ENCODE assay signal across 8 cellular contexts in the genomic region with DNA sequence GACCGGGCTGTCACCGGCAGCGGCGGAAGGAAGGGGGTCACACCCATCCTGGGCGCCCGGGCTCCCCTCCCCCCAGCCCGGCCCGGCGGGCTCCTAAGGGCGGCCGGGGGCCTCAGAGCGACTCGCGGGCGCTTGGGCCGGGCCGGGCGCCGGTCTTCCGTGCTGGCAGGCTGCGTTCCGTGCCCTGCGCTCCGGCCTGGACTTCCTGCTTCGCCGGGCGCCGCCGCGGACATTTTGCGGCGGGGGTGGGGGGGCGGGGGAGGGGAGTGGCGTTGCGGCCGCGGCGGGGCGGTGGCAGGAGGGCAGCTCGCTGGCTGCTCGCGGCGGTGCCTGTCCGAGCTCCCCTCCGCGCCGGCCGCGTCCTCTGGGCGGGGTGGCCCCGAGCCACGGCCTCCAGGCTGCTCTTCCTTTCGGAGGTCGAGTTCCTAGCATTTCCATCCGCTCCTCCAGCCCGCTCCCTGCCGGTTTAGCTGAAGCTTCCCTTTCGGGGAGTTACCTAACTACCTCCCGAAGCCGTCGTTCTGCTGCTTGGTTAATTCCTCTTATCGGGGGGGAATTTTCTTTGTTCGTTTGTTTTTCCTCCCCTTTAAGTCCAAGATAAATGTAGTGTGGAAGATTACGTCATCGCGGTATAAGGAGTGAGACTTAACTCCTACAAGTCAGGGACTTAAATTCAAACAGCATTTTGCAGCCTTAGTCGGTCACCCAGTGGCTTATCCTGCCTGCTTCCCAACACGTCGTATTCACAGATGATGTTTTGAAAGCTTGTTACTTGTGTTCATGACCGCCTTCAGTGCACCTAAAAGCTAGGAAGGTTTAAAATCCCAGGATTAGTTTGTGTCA. TPM values are rescaled to one million over a fixed set of nuclear protein-coding genes. Genes with fewer than 3 reads are reported as not detected.
A peak's percentile ranks its signal among the peaks of the same experiment; 100 is the strongest.
DNase-seq lines count a peak whose midpoint lies in the region; ATAC-seq and TF ChIP-seq lines count a peak whose summit lies in the region.

No MANE protein-coding gene starts in this region.

- H3K4me1 Mint-ChIP-seq in dendritic cell treated with granulocyte-macrophage colony-stimulating factor and Interleukin-4, amounts not matched to agents 40 ng/mL and 50 ng/mL, for 4 days (ENCODE audit: low read depth): peaks cover 58% of the 10 kb centered on the region

- H3K36me3 ChIP-seq in left lung: peaks cover 0 to 11% of the 10 kb centered on the region in 2 donors

- peaks cover 31 to 56% of the 10 kb centered on the region in 2 donors for H3K4me1 ChIP-seq in left lung

- peak overlapping the region; percentile 90 for H3K4me3 Mint-ChIP-seq in dendritic cell treated with granulocyte-macrophage colony-stimulating factor and Interleukin-4, amounts not matched to agents 40 ng/mL and 50 ng/mL, for 4 days

- ATAC-seq in HG02884 (IDR thresholded peaks at IDR 0.05; ENCODE audit: unreplicated experiment) (peak; percentile 34), left lung (peak; percentile 73)

- no peaks in the 10 kb centered on the region for H3K27me3 ChIP-seq in left lung

- no peaks in the 10 kb centered on the region for H3K27me3 Mint-ChIP-seq in dendritic cell treated with granulocyte-macrophage colony-stimulating factor and Interleukin-4, amounts not matched to agents 40 ng/mL and 50 ng/mL, for 4 days

- H3K9me3 ChIP-seq in left lung: no peaks in the 10 kb centered on the region

- H3K36me3 Mint-ChIP-seq in dendritic cell treated with granulocyte-macrophage colony-stimulating factor and Interleukin-4, amounts not matched to agents 40 ng/mL and 50 ng/mL, for 4 days (ENCODE audit: low read depth): peaks cover 53% of the 10 kb centered on the region

- peak; percentile 29 for DNase-seq in NCI-H2107 treated with DMSO at 0.1 percent for 48 hours (lab: John Stamatoyannopoulos, UW; ENCODE audit: unreplicated experiment)
- no peak for DNase-seq in NCI-H2107 (lab: John Stamatoyannopoulos, UW)
- DNase-seq in NCI-H2171 (lab: John Stamatoyannopoulos, UW): peak; percentile 35
- peak; percentile 32 to 50 for DNase-seq in activated CD4-positive, alpha-beta T cell treated with anti-CD3 and anti-CD28 coated beads for 4 hours
- peak; percentile 64 to 93 for DNase-seq in left lung
- peak; percentile 35 for DNase-seq in stimulated activated CD4-positive, alpha-beta T cell treated with anti-CD3 and anti-CD28 coated beads, Interleukin-4, amount 100 ng/mL, for 1 hour

- H3K9me3 Mint-ChIP-seq in dendritic cell treated with granulocyte-macrophage colony-stimulating factor and Interleukin-4, amounts not matched to agents 40 ng/mL and 50 ng/mL, for 4 days: no peaks in the 10 kb centered on the region

- intact Hi-C loops in dendritic cell treated with granulocyte-macrophage colony-stimulating factor and Interleukin-4, amounts not matched to agents 40 ng/mL and 50 ng/mL, for 4 days (cut with micrococcal nuclease): loop anchor here (2.0 kb wide), 1 partner anchor 28 kb away; no protein-coding TSS in a partner anchor
- intact Hi-C loops in left lung (cut with DNase I): no loop called here

- H3K27ac Mint-ChIP-seq in dendritic cell treated with granulocyte-macrophage colony-stimulating factor and Interleukin-4, amounts not matched to agents 40 ng/mL and 50 ng/mL, for 4 days: peak overlapping the region; percentile 96

- peak in 1 of 2 donors; percentile 17 for TF ChIP-seq CTCF in left lung (IDR thresholded peaks at IDR 0.05)

- peak overlapping the region; percentile 75 for H3K4me3 ChIP-seq in left lung

- H3K27ac ChIP-seq in left lung: peak overlapping the region; percentile 98 to 99

RNA-seq across cellular contexts. Expression of a gene that starts 0.7 kb away (rescaled TPM):
- total RNA-seq in left lung: 100 to 1,000 TPM; 277 to 292 TPM

RNA-seq across cellular contexts. Expression of a gene that starts 51.8 kb away (rescaled TPM):
- not detected for total RNA-seq in left lung
